ENCODE assay signal across 8 cellular contexts in the genomic region with DNA sequence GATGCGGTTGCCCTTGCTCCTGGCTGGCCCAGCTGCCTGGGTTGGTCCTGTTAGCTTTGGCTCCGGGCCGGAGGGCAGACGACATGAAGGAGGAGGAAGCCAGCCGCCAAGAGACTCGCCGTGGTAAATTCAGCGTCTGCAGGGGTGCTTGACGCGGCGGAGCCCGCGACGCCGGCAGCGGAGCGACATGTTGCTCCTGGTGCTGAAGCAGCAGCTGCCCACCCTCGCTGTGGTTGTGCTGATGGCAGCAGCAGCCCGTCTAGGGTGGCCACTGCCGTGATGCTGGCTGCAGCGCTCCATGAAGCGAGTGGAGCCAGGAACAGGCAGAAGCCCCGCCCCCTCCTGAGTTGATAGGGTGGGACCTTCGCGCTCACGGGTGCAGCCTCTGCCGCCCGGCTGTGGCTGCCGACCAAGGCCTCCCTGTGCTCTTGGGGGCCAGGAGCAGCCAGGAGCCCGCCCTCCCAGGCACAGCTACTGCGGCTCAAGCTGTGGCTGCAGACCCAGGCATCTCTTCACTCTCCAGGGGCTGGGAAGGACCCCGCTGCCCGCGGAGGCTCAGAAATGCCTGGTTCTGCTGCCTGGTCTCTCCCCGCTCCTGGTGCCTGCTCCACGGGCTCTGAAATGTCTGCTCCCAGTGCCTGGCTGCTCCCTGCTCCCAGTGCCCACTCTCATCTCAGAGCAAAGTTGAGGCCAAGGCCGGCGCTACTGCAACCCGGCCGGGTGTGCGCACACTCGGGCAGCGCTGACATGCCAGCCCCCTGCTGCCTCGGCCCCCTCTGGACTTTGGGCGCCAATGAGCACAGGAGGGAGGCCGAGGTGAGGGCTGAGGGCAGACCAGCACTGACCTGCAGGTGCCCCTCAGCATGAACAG.
DNase-seq lines count a peak whose midpoint lies in the region; ATAC-seq and TF ChIP-seq lines count a peak whose summit lies in the region.

No MANE protein-coding gene starts in this region.

- ATAC-seq in HG03159 (IDR thresholded peaks at IDR 0.05; ENCODE audit: unreplicated experiment), result peak; percentile 50

- in situ Hi-C loops in GM18951 (cut with MboI; ENCODE audit: low sequenced_read_pairs, unreplicated experiment), result no loop called here

- peak; percentile 83 for TF ChIP-seq POLR2A in GM18951 (IDR thresholded peaks at IDR 0.05; ENCODE audit: extremely low read depth, insufficient read depth, insufficient read length)

- no peaks in the 10 kb centered on the region for H3K27me3 ChIP-seq in layer of hippocampus (ENCODE audit: control insufficient read depth, insufficient read depth, low read length)

- H3K27ac ChIP-seq in layer of hippocampus (ENCODE audit: low read depth, low read length), result peak overlapping the region; percentile 42

- DNase-seq in AG08396 (ENCODE audit: low spot score) (peak; percentile 76), NCI-H2227 treated with DMSO at 0.1 percent for 48 hours (lab: John Stamatoyannopoulos, UW) (peak; percentile 81), cerebellar nuclear complex (lab: John Stamatoyannopoulos, UW) (peak; percentile 69 to 77)
- DNase-seq in activated CD4-positive, CD25-positive, alpha-beta regulatory T cell treated with anti-CD3 and anti-CD28 coated beads, Interleukin-2, amount 50 U/mL, for 16 hours (ENCODE audit: low read depth, low spot score), result peak; percentile 58
- peak; percentile 64 to 72 for DNase-seq in stimulated activated CD4-positive, alpha-beta T cell treated with anti-CD3 and anti-CD28 coated beads, Interleukin-1b, Interleukin-23, amount 100 ng/mL, for 4 hours (ENCODE audit: low read depth in 2 of 2)

Comparison
In these comparisons a context has a peak if more than half of its experiments do, and no peak if none do; other contexts are left out.
1. Peak in every context shown above with its lines: DNase-seq, ATAC-seq and H3K27ac ChIP-seq.